Comparison of ENCODE assay signal across 1 cellular context in genomic region chr10:63125459-63125858, GRCh38.
TF ChIP-seq lines count a peak whose summit lies in the region.

No MANE protein-coding gene starts in this region.

TF ChIP-seq in H1, 55 proteins besides CTCF, POLR2A, EP300 and RAD21:
- TF ChIP-seq CHD7 (IDR thresholded peaks at IDR 0.05; ENCODE audit: insufficient replicate concordance, low read length) (no peak), BCL11A (IDR thresholded peaks at IDR 0.05; ENCODE audit: low read depth in 2 of 2, low read length in 2 of 2) (no peak), CTBP2 (IDR thresholded peaks at IDR 0.05; ENCODE audit: borderline replicate concordance, insufficient read depth, insufficient read length, low read length) (no peak), RNF2 (IDR thresholded peaks at IDR 0.05; ENCODE audit: borderline replicate concordance, low read depth, low read length, missing control alignments, poor library complexity, severe bottlenecking) (no peak), KDM5A (IDR thresholded peaks at IDR 0.05; ENCODE audit: low read length) (no peak), KDM4A (IDR thresholded peaks at IDR 0.05; ENCODE audit: low read depth, low read length, severe bottlenecking) (no peak), SIRT6 (IDR thresholded peaks at IDR 0.05; ENCODE audit: low read length) (no peak), KDM1A (IDR thresholded peaks at IDR 0.05; ENCODE audit: borderline replicate concordance, low read length) (no peak), BRCA1 (IDR thresholded peaks at IDR 0.05; ENCODE audit: low read depth, low read length) (no peak), JUN (IDR thresholded peaks at IDR 0.05; ENCODE audit: low read depth, low read length) (no peak), GABPA (IDR thresholded peaks at IDR 0.05; ENCODE audit: borderline replicate concordance, insufficient read depth, low read length) (no peak), CHD2 (IDR thresholded peaks at IDR 0.05; ENCODE audit: low read length) (no peak)
TF ChIP-seq in H1: peak in this region for 0.
